ENCODE assay signal across 1 cellular context in genomic region chr1:234781241-234782056, GRCh38.
TF ChIP-seq lines count a peak whose summit lies in the region.

No MANE protein-coding gene starts in this region.

TF ChIP-seq in K562, 482 proteins besides CTCF, POLR2A, EP300 and RAD21 (continued from another document and continues in another):
- TF ChIP-seq THRB (CRISPR knock-in tag; conservative IDR thresholded peaks at IDR 0.05) (peak; percentile 7; the same call in 1 of the 2 replicates), NR4A1 (CRISPR knock-in tag; IDR thresholded peaks at IDR 0.05) (0 out of 2 replicates have a peak, but pooled peaks have one; percentile 22), NR4A1 (tag; IDR thresholded peaks at IDR 0.05) (no peak), SP1 (CRISPR knock-in tag; IDR thresholded peaks at IDR 0.05) (0 out of 2 replicates have a peak, but pooled peaks have one; percentile 23), ZBTB2 (IDR thresholded peaks at IDR 0.05) (no peak), PATZ1 (CRISPR knock-in tag; IDR thresholded peaks at IDR 0.05; ENCODE audit: borderline replicate concordance) (no peak), ZNF512 (tag; IDR thresholded peaks at IDR 0.05) (no peak), KLF16 (IDR thresholded peaks at IDR 0.05) (peak; percentile 29; the same call in 1 of the 2 replicates), SAP30 (IDR thresholded peaks at IDR 0.05; ENCODE audit: borderline replicate concordance, insufficient read depth, low read depth, low read length, poor library complexity, severe bottlenecking) (no peak), ESRRA (IDR thresholded peaks at IDR 0.05; ENCODE audit: borderline replicate concordance, low read depth) (peak; percentile 59; the same call in 1 of the 2 replicates), RB1 (IDR thresholded peaks at IDR 0.05; ENCODE audit: low read depth) (peak; percentile 59; the same call in 1 of the 2 replicates), ZKSCAN1 (IDR thresholded peaks at IDR 0.05; ENCODE audit: low read depth, low read length) (0 out of 2 replicates have a peak, but pooled peaks have one; percentile 14), STAT6 (CRISPR knock-in tag; IDR thresholded peaks at IDR 0.05) (peak; percentile 91; the same call in 1 of the 2 replicates), USF1 (CRISPR knock-in tag; IDR thresholded peaks at IDR 0.05) (peak; percentile 18; the same call in 1 of the 2 replicates), TSC22D4 (tag; IDR thresholded peaks at IDR 0.05) (no peak), KDM1A (IDR thresholded peaks at IDR 0.05) (no peak), ZBTB1 (CRISPR knock-in tag; IDR thresholded peaks at IDR 0.05; ENCODE audit: borderline replicate concordance, low read depth) (no peak), ZNF707 (CRISPR knock-in tag; conservative IDR thresholded peaks at IDR 0.05) (no peak), ILK (tag; IDR thresholded peaks at IDR 0.05; ENCODE audit: borderline replicate concordance, low read depth) (no peak), PHTF2 (CRISPR knock-in tag; IDR thresholded peaks at IDR 0.05) (peak; percentile 69; the same call in 1 of the 2 replicates), ZNF41 (CRISPR knock-in tag; conservative IDR thresholded peaks at IDR 0.05) (no peak; the same call in 1 of the 2 replicates), TAF15 (IDR thresholded peaks at IDR 0.05; ENCODE audit: low read depth, low read length) (no peak), ATF7 (IDR thresholded peaks at IDR 0.05) (peak; percentile 17; the same call in 1 of the 2 replicates), KLF6 (CRISPR knock-in tag; IDR thresholded peaks at IDR 0.05; ENCODE audit: borderline replicate concordance) (0 out of 2 replicates have a peak, but pooled peaks have one; percentile 15), ZNF436 (CRISPR knock-in tag; IDR thresholded peaks at IDR 0.05) (peak; percentile 46; the same call in 1 of the 2 replicates), CGGBP1 (CRISPR knock-in tag; IDR thresholded peaks at IDR 0.05) (0 out of 2 replicates have a peak, but pooled peaks have one; percentile 57), CBX2 (IDR thresholded peaks at IDR 0.05; ENCODE audit: insufficient read depth, low read length, poor library complexity, severe bottlenecking) (no peak), MAZ (CRISPR knock-in tag; conservative IDR thresholded peaks at IDR 0.05 in 1 of 2, IDR thresholded peaks at IDR 0.05 in 1 of 2) (no peak; a peak in 1 of 4 replicates), ZFP36 (IDR thresholded peaks at IDR 0.05; ENCODE audit: low read depth, low read length, partially characterized antibody) (peak; percentile 26), MEF2A (IDR thresholded peaks at IDR 0.05; ENCODE audit: control insufficient read depth, low read depth, low read length) (no peak), CEBPB (tag; IDR thresholded peaks at IDR 0.05) (no peak), FOSL1 (tag; conservative IDR thresholded peaks at IDR 0.05) (peak; percentile 46), NRF1 (conservative IDR thresholded peaks at IDR 0.05 in 1 of 2, IDR thresholded peaks at IDR 0.05 in 1 of 2) (peak in 1 of 2 experiments; percentile 20; a peak in 1 of 4 replicates), TEAD1 (CRISPR knock-in tag; IDR thresholded peaks at IDR 0.05) (peak; percentile 5 to 23; a peak in 1 of 4 replicates), ZBTB26 (CRISPR knock-in tag; IDR thresholded peaks at IDR 0.05) (0 out of 2 replicates have a peak, but pooled peaks have one; percentile 68), RBBP5 (IDR thresholded peaks at IDR 0.05; ENCODE audit: borderline replicate concordance, insufficient read depth, low read length, poor library complexity, severe bottlenecking) (peak; percentile 13), ZNF232 (CRISPR knock-in tag; IDR thresholded peaks at IDR 0.05) (no peak), GMEB1 (CRISPR knock-in tag; IDR thresholded peaks at IDR 0.05) (0 out of 2 replicates have a peak, but pooled peaks have one; percentile 42), ELF2 (CRISPR knock-in tag; IDR thresholded peaks at IDR 0.05) (no peak), HIVEP1 (CRISPR knock-in tag; IDR thresholded peaks at IDR 0.05) (peak; percentile 50; the same call in 1 of the 2 replicates), NR2F6 (CRISPR knock-in tag; IDR thresholded peaks at IDR 0.05) (0 out of 2 replicates have a peak, but pooled peaks have one; percentile 71), NEUROD1 (IDR thresholded peaks at IDR 0.05; ENCODE audit: borderline replicate concordance, low read depth, low read length, partially characterized antibody) (peak; percentile 2), HMG20A (CRISPR knock-in tag; conservative IDR thresholded peaks at IDR 0.05) (no peak), MECOM (CRISPR knock-in tag; IDR thresholded peaks at IDR 0.05) (no peak), NFXL1 (CRISPR knock-in tag; IDR thresholded peaks at IDR 0.05) (0 out of 2 replicates have a peak, but pooled peaks have one; percentile 49), MXD1 (CRISPR knock-in tag; IDR thresholded peaks at IDR 0.05; ENCODE audit: borderline replicate concordance, poor library complexity, severe bottlenecking) (no peak), NCOA2 (IDR thresholded peaks at IDR 0.05; ENCODE audit: partially characterized antibody in 2 of 2) (no peak), MAFK (IDR thresholded peaks at IDR 0.05; ENCODE audit: low read length) (peak; percentile 37; the same call in 1 of the 2 replicates), ARID3B (CRISPR knock-in tag; IDR thresholded peaks at IDR 0.05; ENCODE audit: borderline replicate concordance) (0 out of 2 replicates have a peak, but pooled peaks have one; percentile 78), BRCA1 (IDR thresholded peaks at IDR 0.05) (no peak), BRCA1 (CRISPR knock-in tag; IDR thresholded peaks at IDR 0.05) (no peak), PML (IDR thresholded peaks at IDR 0.05; ENCODE audit: low read length) (0 out of 2 replicates have a peak, but pooled peaks have one; percentile 18)
